In genomic region chr10:133520193-133520738, GRCh38 we compare ENCODE assay signal across 1 cellular context.
TF ChIP-seq lines count a peak whose summit lies in the region.

No MANE protein-coding gene starts in this region.

TF ChIP-seq in K562, 482 proteins besides CTCF, POLR2A, EP300 and RAD21 (continued from another document and continues in another):
- no peak for TF ChIP-seq PBX2 (CRISPR knock-in tag; IDR thresholded peaks at IDR 0.05; ENCODE audit: low read depth)
- no peak for TF ChIP-seq PBX2 (tag; conservative IDR thresholded peaks at IDR 0.05; ENCODE audit: low read depth)
- peak; percentile 85 for TF ChIP-seq ZBTB40 (IDR thresholded peaks at IDR 0.05)
- no peak for TF ChIP-seq ZBTB40 (CRISPR knock-in tag; IDR thresholded peaks at IDR 0.05)
- TF ChIP-seq ZNF57 (CRISPR knock-in tag; IDR thresholded peaks at IDR 0.05): no peak
- TF ChIP-seq ILK (tag; IDR thresholded peaks at IDR 0.05; ENCODE audit: borderline replicate concordance, low read depth): no peak
- TF ChIP-seq SIN3A (IDR thresholded peaks at IDR 0.05; ENCODE audit: borderline replicate concordance in 2 of 2, control insufficient read depth in 1 of 2, low read depth in 2 of 2, low read length in 2 of 2): no peak
- TF ChIP-seq ARHGAP35 (IDR thresholded peaks at IDR 0.05; ENCODE audit: partially characterized antibody): no peak
- TF ChIP-seq, protein P1, sequence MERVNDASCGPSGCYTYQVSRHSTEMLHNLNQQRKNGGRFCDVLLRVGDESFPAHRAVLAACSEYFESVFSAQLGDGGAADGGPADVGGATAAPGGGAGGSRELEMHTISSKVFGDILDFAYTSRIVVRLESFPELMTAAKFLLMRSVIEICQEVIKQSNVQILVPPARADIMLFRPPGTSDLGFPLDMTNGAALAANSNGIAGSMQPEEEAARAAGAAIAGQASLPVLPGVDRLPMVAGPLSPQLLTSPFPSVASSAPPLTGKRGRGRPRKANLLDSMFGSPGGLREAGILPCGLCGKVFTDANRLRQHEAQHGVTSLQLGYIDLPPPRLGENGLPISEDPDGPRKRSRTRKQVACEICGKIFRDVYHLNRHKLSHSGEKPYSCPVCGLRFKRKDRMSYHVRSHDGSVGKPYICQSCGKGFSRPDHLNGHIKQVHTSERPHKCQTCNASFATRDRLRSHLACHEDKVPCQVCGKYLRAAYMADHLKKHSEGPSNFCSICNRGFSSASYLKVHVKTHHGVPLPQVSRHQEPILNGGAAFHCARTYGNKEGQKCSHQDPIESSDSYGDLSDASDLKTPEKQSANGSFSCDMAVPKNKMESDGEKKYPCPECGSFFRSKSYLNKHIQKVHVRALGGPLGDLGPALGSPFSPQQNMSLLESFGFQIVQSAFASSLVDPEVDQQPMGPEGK (CRISPR knock-in tag; IDR thresholded peaks at IDR 0.05; ENCODE audit: borderline replicate concordance): no peak
- TF ChIP-seq, protein P2, sequence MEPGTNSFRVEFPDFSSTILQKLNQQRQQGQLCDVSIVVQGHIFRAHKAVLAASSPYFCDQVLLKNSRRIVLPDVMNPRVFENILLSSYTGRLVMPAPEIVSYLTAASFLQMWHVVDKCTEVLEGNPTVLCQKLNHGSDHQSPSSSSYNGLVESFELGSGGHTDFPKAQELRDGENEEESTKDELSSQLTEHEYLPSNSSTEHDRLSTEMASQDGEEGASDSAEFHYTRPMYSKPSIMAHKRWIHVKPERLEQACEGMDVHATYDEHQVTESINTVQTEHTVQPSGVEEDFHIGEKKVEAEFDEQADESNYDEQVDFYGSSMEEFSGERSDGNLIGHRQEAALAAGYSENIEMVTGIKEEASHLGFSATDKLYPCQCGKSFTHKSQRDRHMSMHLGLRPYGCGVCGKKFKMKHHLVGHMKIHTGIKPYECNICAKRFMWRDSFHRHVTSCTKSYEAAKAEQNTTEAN (CRISPR knock-in tag; IDR thresholded peaks at IDR 0.05): no peak
- TF ChIP-seq, protein P3, sequence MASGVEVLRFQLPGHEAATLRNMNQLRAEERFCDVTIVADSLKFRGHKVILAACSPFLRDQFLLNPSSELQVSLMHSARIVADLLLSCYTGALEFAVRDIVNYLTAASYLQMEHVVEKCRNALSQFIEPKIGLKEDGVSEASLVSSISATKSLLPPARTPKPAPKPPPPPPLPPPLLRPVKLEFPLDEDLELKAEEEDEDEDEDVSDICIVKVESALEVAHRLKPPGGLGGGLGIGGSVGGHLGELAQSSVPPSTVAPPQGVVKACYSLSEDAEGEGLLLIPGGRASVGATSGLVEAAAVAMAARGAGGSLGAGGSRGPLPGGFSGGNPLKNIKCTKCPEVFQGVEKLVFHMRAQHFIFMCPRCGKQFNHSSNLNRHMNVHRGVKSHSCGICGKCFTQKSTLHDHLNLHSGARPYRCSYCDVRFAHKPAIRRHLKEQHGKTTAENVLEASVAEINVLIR (CRISPR knock-in tag; IDR thresholded peaks at IDR 0.05): no peak
- no peak for TF ChIP-seq NR1H2 (CRISPR knock-in tag; IDR thresholded peaks at IDR 0.05)
- TF ChIP-seq SREBF2 (CRISPR knock-in tag; IDR thresholded peaks at IDR 0.05): no peak
- no peak for TF ChIP-seq ZNF778 (CRISPR knock-in tag; IDR thresholded peaks at IDR 0.05)
- no peak for TF ChIP-seq POU5F1 (IDR thresholded peaks at IDR 0.05; ENCODE audit: borderline replicate concordance, low read depth, low read length, partially characterized antibody)
- no peak for TF ChIP-seq TAF9B (IDR thresholded peaks at IDR 0.05; ENCODE audit: partially characterized antibody)
- no peak for TF ChIP-seq POLR3G (IDR thresholded peaks at IDR 0.05; ENCODE audit: extremely low read depth, insufficient read length, insufficient replicate concordance)
- TF ChIP-seq HOXB6 (CRISPR knock-in tag; IDR thresholded peaks at IDR 0.05; ENCODE audit: borderline replicate concordance): no peak
- 0 out of 2 replicates have a peak, but pooled peaks have one; percentile 17 for TF ChIP-seq CREM (IDR thresholded peaks at IDR 0.05; ENCODE audit: low read depth)
- TF ChIP-seq CAMTA2 (CRISPR knock-in tag; conservative IDR thresholded peaks at IDR 0.05): no peak
- 0 out of 4 replicates have a peak, but pooled peaks of 1 of the 2 experiments have one; percentile 22 for TF ChIP-seq SRF (CRISPR knock-in tag; IDR thresholded peaks at IDR 0.05)
- TF ChIP-seq ASH1L (IDR thresholded peaks at IDR 0.05; ENCODE audit: borderline replicate concordance, low read depth, partially characterized antibody): no peak
- no peak for TF ChIP-seq KDM4B (IDR thresholded peaks at IDR 0.05; ENCODE audit: borderline replicate concordance in 2 of 2, low read depth in 1 of 2)
- TF ChIP-seq ATF6 (CRISPR knock-in tag; IDR thresholded peaks at IDR 0.05): no peak
- TF ChIP-seq NELFE (IDR thresholded peaks at IDR 0.05; ENCODE audit: insufficient read depth, insufficient read length): no peak
- no peak for TF ChIP-seq ZNF134 (CRISPR knock-in tag; conservative IDR thresholded peaks at IDR 0.05)
- TF ChIP-seq, protein P4, sequence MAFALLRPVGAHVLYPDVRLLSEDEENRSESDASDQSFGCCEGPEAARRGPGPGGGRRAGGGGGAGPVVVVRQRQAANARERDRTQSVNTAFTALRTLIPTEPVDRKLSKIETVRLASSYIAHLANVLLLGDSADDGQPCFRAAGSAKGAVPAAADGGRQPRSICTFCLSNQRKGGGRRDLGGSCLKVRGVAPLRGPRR (CRISPR knock-in tag; IDR thresholded peaks at IDR 0.05): no peak
- no peak for TF ChIP-seq ZNF436 (CRISPR knock-in tag; IDR thresholded peaks at IDR 0.05)
- no peak for TF ChIP-seq ZNF197 (CRISPR knock-in tag; IDR thresholded peaks at IDR 0.05; ENCODE audit: low read depth)
- TF ChIP-seq ZBTB11 (CRISPR knock-in tag; IDR thresholded peaks at IDR 0.05): peak in 2 of 3 experiments; percentile 52 to 74; a peak in 5 of 6 replicates
- TF ChIP-seq MAFG (tag; conservative IDR thresholded peaks at IDR 0.05): no peak
- no peak for TF ChIP-seq ZC3H4 (CRISPR knock-in tag; IDR thresholded peaks at IDR 0.05; ENCODE audit: borderline replicate concordance)
- TF ChIP-seq TEAD2 (tag; IDR thresholded peaks at IDR 0.05): no peak
- TF ChIP-seq ZNF12 (CRISPR knock-in tag; IDR thresholded peaks at IDR 0.05): no peak
- no peak for TF ChIP-seq NR3C1 (CRISPR knock-in tag; IDR thresholded peaks at IDR 0.05)
- TF ChIP-seq SRSF1 (IDR thresholded peaks at IDR 0.05; ENCODE audit: low read depth, low read length): no peak
- no peak for TF ChIP-seq ZNF143 (CRISPR knock-in tag; IDR thresholded peaks at IDR 0.05)
